ENCODE assay signal across 31 cellular contexts in genomic region chr12:89492883-89493282, GRCh38. TPM values are rescaled to one million over a fixed set of nuclear protein-coding genes. Genes with fewer than 3 reads are reported as not detected.
DNase-seq lines count a peak whose midpoint lies in the region; ATAC-seq and TF ChIP-seq lines count a peak whose summit lies in the region.
"Had no signal": no experiment of that assay in that cellular context is flagged by ENCODE, and none has a peak within 500 bp of the region (broad histone marks: within the 10 kb centered on the region; RNA-seq: fewer than 3 reads in every experiment).

No MANE protein-coding gene starts in this region.

- intact Hi-C loops in left colon (cut with DNase I, micrococcal nuclease) (no loop called here), ascending aorta (cut with DNase I) (no loop called here)

- ATAC-seq in left colon = peak; percentile 90
- ATAC-seq: activated naive CD8-positive, alpha-beta T cell treated with anti-CD3 and anti-CD28 coated beads, Interleukin-2, amount 50 U/mL, for 24 hours; CD8-positive, alpha-beta T cell; foreskin keratinocyte; heart right ventricle; left cardiac atrium; stimulated activated naive CD8-positive, alpha-beta T cell treated with anti-CD3 and anti-CD28 coated beads, Interleukin-15, Interleukin-2, amounts not matched to agents 100 U/mL and 50 U/mL, for 24 hours; T-helper 17 cell had no signal

- no peaks in the 10 kb centered on the region for H3K4me1 ChIP-seq in ascending aorta
- H3K4me1 ChIP-seq: heart right ventricle, right atrium auricular region had no signal

- H3K36me3 ChIP-seq in ascending aorta = peaks cover 24 to 29% of the 10 kb centered on the region in 2 donors
- H3K36me3 ChIP-seq: MG63, ovary, right atrium auricular region had no signal

- H3K27ac ChIP-seq in ascending aorta = no peak overlapping the region
- H3K27ac ChIP-seq: foreskin keratinocyte, GM23248, heart right ventricle, ovary, right atrium auricular region had no signal

- H3K4me3 ChIP-seq in ascending aorta = no peak overlapping the region
- H3K4me3 ChIP-seq: GM23248, heart right ventricle, MG63, ovary, right atrium auricular region had no signal

- H3K27me3 ChIP-seq in ascending aorta = no peaks in the 10 kb centered on the region
- H3K27me3 ChIP-seq: foreskin keratinocyte, heart right ventricle, MG63, ovary, right atrium auricular region had no signal

- no peak for TF ChIP-seq CTCF in ascending aorta (IDR thresholded peaks at IDR 0.05)

- DNase-seq in DMS53 (lab: John Stamatoyannopoulos, UW) (peak; percentile 49), DMS53 treated with DMSO at 0.1 percent for 48 hours (lab: John Stamatoyannopoulos, UW; ENCODE audit: unreplicated experiment) (no peak), HuH-7.5 (ENCODE audit: low spot score) (peak; percentile 68), left colon (peak; percentile 36 to 72), renal cortical epithelial cell (ENCODE audit: low read depth) (peak; percentile 45), ascending aorta (ENCODE audit: low spot score in 2 of 2) (no peak), cerebellar nuclear complex (lab: John Stamatoyannopoulos, UW) (no peak), NCI-H2171 treated with DMSO at 0.1 percent for 48 hours (lab: John Stamatoyannopoulos, UW) (no peak)
- DNase-seq: 8988T; activated CD4-positive, alpha-beta T cell treated with anti-CD3 and anti-CD28 coated beads, Interleukin-2, amount 10 ng/mL, durations not matched to agents 24 days and 14 days; activated effector memory CD4-positive, alpha-beta T cell treated with anti-CD3 and anti-CD28 coated beads, Interleukin-2, amount 50 U/mL, for 16 hours; activated naive CD8-positive, alpha-beta T cell treated with anti-CD3 and anti-CD28 coated beads, Interleukin-2, amount 50 U/mL, for 24 hours; CD8-positive, alpha-beta T cell; DMS79; effector CD8-positive, alpha-beta T cell; foreskin keratinocyte; GM23248; heart right ventricle; HFFc6; left cardiac atrium; mesendoderm; MG63; NCI-H1436; NCI-H526 treated with DMSO at 0.1 percent for 48 hours; nephron progenitor cell; ovary; stimulated activated CD4-positive, alpha-beta T cell treated with anti-CD3 and anti-CD28 coated beads, Interleukin-12 subunit alpha, Interleukin-12 subunit beta, amount 100 ng/mL, for 4 hours; stimulated activated CD4-positive, alpha-beta T cell treated with anti-CD3 and anti-CD28 coated beads, Interleukin-4, amount 100 ng/mL, for 4 hours; stimulated activated naive CD8-positive, alpha-beta T cell treated with anti-CD3 and anti-CD28 coated beads, Interleukin-15, Interleukin-2, amounts not matched to agents 100 U/mL and 50 U/mL, for 24 hours; T-helper 17 cell had no signal

- no peaks in the 10 kb centered on the region for H3K9me3 ChIP-seq in ascending aorta
- H3K9me3 ChIP-seq: heart right ventricle, MG63, ovary, right atrium auricular region had no signal

RNA-seq across cellular contexts. Expression of gene GALNT4, which starts 31.7 kb away (rescaled TPM):
- 10 to 100 TPM; 47.4 to 57.1 TPM for total RNA-seq in left colon
- total RNA-seq in renal cortical epithelial cell = 13.8 and 16.0 TPM in 2 replicates
- 3.3 TPM for total RNA-seq in ascending aorta

RNA-seq across cellular contexts. Expression of gene POC1B, which starts 33.0 kb away (rescaled TPM):
- total RNA-seq in left colon = 10 to 100 TPM; 26.6 to 27.0 TPM
- total RNA-seq in renal cortical epithelial cell = 17.3 and 17.4 TPM in 2 replicates
- 15.8 TPM for total RNA-seq in ascending aorta

Comparison
In these comparisons a context has a peak if more than half of its experiments do, and no peak if none do; other contexts are left out.
1. DNase-seq: peak in DMS53 (single experiment), HuH-7.5 (single experiment), left colon (2 of 2) and renal cortical epithelial cell (single experiment); none in DMS53 treated with DMSO at 0.1 percent for 48 hours (single experiment), ascending aorta (0 of 2), cerebellar nuclear complex (0 of 2) and NCI-H2171 treated with DMSO at 0.1 percent for 48 hours (single experiment).